13 cellular contexts compared by ENCODE assay signal in genomic region chr14:88729159-88729558, GRCh38.
A peak's percentile ranks its signal among the peaks of the same experiment; 100 is the strongest.
DNase-seq lines count a peak whose midpoint lies in the region; ATAC-seq and TF ChIP-seq lines count a peak whose summit lies in the region.
"Had no signal": no experiment of that assay in that cellular context is flagged by ENCODE, and none has a peak within 500 bp of the region (broad histone marks: within the 10 kb centered on the region; RNA-seq: fewer than 3 reads in every experiment).

No MANE protein-coding gene starts in this region.

- DNase-seq in DMS 273 (lab: John Stamatoyannopoulos, UW; ENCODE audit: unreplicated experiment), result peak; percentile 16
- no peak for DNase-seq in DMS 273 treated with DMSO at 0.1 percent for 48 hours (lab: John Stamatoyannopoulos, UW)
- DNase-seq in Kasumi-1 (lab: John Stamatoyannopoulos, UW), result peak; percentile 11 to 27
- peak; percentile 13 to 26 for DNase-seq in T47D (ENCODE audit: low read depth in 1 of 2, low spot score in 1 of 2)
- peak; percentile 21 for DNase-seq in osteoblast (ENCODE audit: insufficient read length, low spot score, missing footprints)
- no peak for DNase-seq in SJCRH30
- DNase-seq in NCI-H510A treated with DMSO at 0.1 percent for 48 hours (lab: John Stamatoyannopoulos, UW), result no peak
- DNase-seq: 8988T; activated CD4-positive, alpha-beta T cell treated with anti-CD3 and anti-CD28 coated beads, Interleukin-2, amount 10 ng/mL, durations not matched to agents 24 days and 14 days; NCI-H2171 had no signal

- H2AFZ ChIP-seq in osteoblast (ENCODE audit: low read length), result no peak overlapping the region

- H3K9me3 ChIP-seq in osteoblast (ENCODE audit: low read depth, low read length) (no peaks in the 10 kb centered on the region), SJCRH30 (replicated peaks) (no peaks in the 10 kb centered on the region)
- H3K9me3 ChIP-seq: SJSA1, tibial nerve had no signal

- peak; percentile 39 for TF ChIP-seq CTCF in osteoblast (IDR thresholded peaks at IDR 0.05; ENCODE audit: extremely low read depth, low read depth, low read length)

- H3K4me2 ChIP-seq in osteoblast (ENCODE audit: insufficient read depth, low read length), result no peak overlapping the region

- H3K4me3 ChIP-seq in osteoblast (ENCODE audit: insufficient read depth, low read length) (no peak overlapping the region), SJCRH30 (no peak overlapping the region)
- H3K4me3 ChIP-seq: SJSA1, tibial nerve had no signal

- in situ Hi-C loops in T47D (cut with HindIII; ENCODE audit: low pct_unique_long_range_greater_than_20kb, low sequenced_read_pairs), result no loop called here

- H3K27me3 ChIP-seq in osteoblast (ENCODE audit: insufficient read depth, low read length) (no peaks in the 10 kb centered on the region), SJCRH30 (0 out of 2 replicates have a peak, but pooled peaks cover 3% of the 10 kb centered on the region)
- H3K27me3 ChIP-seq: SJSA1, tibial nerve had no signal

- no peaks in the 10 kb centered on the region for H3K79me2 ChIP-seq in osteoblast (ENCODE audit: insufficient read depth, low read length)

- H3K4me1 ChIP-seq in osteoblast (ENCODE audit: insufficient read depth, low read length) (no peaks in the 10 kb centered on the region), SJCRH30 (no peaks in the 10 kb centered on the region)
- H3K4me1 ChIP-seq: SJSA1, tibial nerve had no signal

- H4K20me1 ChIP-seq in osteoblast (ENCODE audit: insufficient read depth, low read length), result no peaks in the 10 kb centered on the region

- no peak for ATAC-seq in HG02678 (IDR thresholded peaks at IDR 0.05; ENCODE audit: unreplicated experiment)

- H3K36me3 ChIP-seq in osteoblast (ENCODE audit: insufficient read depth, low read length) (no peaks in the 10 kb centered on the region), SJCRH30 (no peaks in the 10 kb centered on the region)
- H3K36me3 ChIP-seq: SJSA1, tibial nerve had no signal

- H3K27ac ChIP-seq in osteoblast (ENCODE audit: low read depth, low read length) (no peak overlapping the region), SJCRH30 (no peak overlapping the region)
- H3K27ac ChIP-seq: SJSA1, tibial nerve had no signal

Comparison
In these comparisons a context has a peak if more than half of its experiments do, and no peak if none do; other contexts are left out.
1. DNase-seq: peak in DMS 273 (single experiment), Kasumi-1 (2 of 2), T47D (2 of 2) and osteoblast (single experiment); none in DMS 273 treated with DMSO at 0.1 percent for 48 hours (single experiment), SJCRH30 (0 of 2) and NCI-H510A treated with DMSO at 0.1 percent for 48 hours (single experiment).